8 cellular contexts compared by ENCODE assay signal in genomic region chr14:76977793-76978730, GRCh38. TPM values are rescaled to one million over a fixed set of nuclear protein-coding genes. Genes with fewer than 3 reads are reported as not detected.
DNase-seq lines count a peak whose midpoint lies in the region; ATAC-seq and TF ChIP-seq lines count a peak whose summit lies in the region.

No MANE protein-coding gene starts in this region.

- no peaks in the 10 kb centered on the region for H3K79me2 ChIP-seq in H9 (ENCODE audit: insufficient read depth, low read length)

- H3K4ac ChIP-seq in H9 (ENCODE audit: low read depth, low read length): no peak overlapping the region

- peaks cover 28% of the 10 kb centered on the region for H3K4me1 Mint-ChIP-seq in activated CD4-positive, alpha-beta T cell treated with anti-CD3 and anti-CD28 coated beads, Interleukin-2, amount 10 ng/mL, durations not matched to agents 24 days and 14 days
- peaks cover 18 to 20% of the 10 kb centered on the region in 2 experiments for H3K4me1 Mint-ChIP-seq in H9

- in situ Hi-C loops in transverse colon (cut with MboI; ENCODE audit: low pct_ligation_motif_present in 1 of 4, low pct_unique_long_range_greater_than_20kb in 1 of 4, low sequenced_read_pairs in 3 of 4): no loop called here

- CTCF ChIA-PET in AG04450 (lab: Charles Lee): interaction anchor here (0.9 to 1.3 kb wide), 2 partner anchors 59 to 65 kb away, joined by 3 to 5 read pairs; no protein-coding TSS in a partner anchor

- no peak overlapping the region for H4K91ac ChIP-seq in H9 (ENCODE audit: insufficient read length, low read depth, low read length)

- no peak overlapping the region for H2BK15ac ChIP-seq in H9 (ENCODE audit: low read depth, low read length)

- no peaks in the 10 kb centered on the region for H4K20me1 ChIP-seq in H9 (ENCODE audit: control insufficient read depth, insufficient read depth, insufficient read length)

- H3K27me3 ChIP-seq in AG04450 (ENCODE audit: control insufficient read depth, insufficient read depth, low read length) (no peaks in the 10 kb centered on the region), transverse colon (no peaks in the 10 kb centered on the region), H9 (ENCODE audit: insufficient read depth, low read length) (no peaks in the 10 kb centered on the region)

- peaks cover 2% of the 10 kb centered on the region for H3K36me3 Mint-ChIP-seq in activated CD4-positive, alpha-beta T cell treated with anti-CD3 and anti-CD28 coated beads, Interleukin-2, amount 10 ng/mL, durations not matched to agents 24 days and 14 days (ENCODE audit: low read depth)
- peaks cover 0 to 5% (median 5%) of the 10 kb centered on the region in 3 experiments; a peak in 3 of 7 replicates for H3K36me3 Mint-ChIP-seq in H9 (ENCODE audit: insufficient read depth in 1 of 3, low read depth in 3 of 3)

- H3K4me2 ChIP-seq in H9 (ENCODE audit: insufficient read depth, insufficient read length, low read length): no peak overlapping the region

- H3K4me3 Mint-ChIP-seq in activated CD4-positive, alpha-beta T cell treated with anti-CD3 and anti-CD28 coated beads, Interleukin-2, amount 10 ng/mL, durations not matched to agents 24 days and 14 days: peak overlapping the region; percentile 69
- no peak overlapping the region; a peak in 1 of 5 replicates for H3K4me3 Mint-ChIP-seq in H9

- H2BK120ac ChIP-seq in H9 (ENCODE audit: low read depth, low read length, poor library complexity, severe bottlenecking): no peak overlapping the region

- no peak overlapping the region for H3K14ac ChIP-seq in H9 (ENCODE audit: insufficient read depth, low read length)

- no peak overlapping the region for H3K18ac ChIP-seq in H9 (ENCODE audit: insufficient read length, low read depth, low read length)

- no peak overlapping the region for H2BK5ac ChIP-seq in H9 (ENCODE audit: insufficient read length, low read length)

- H3K4me1 ChIP-seq in transverse colon: peaks cover 0 to 6% (median 0%) of the 10 kb centered on the region in 4 donors
- H3K4me1 ChIP-seq in H9 (ENCODE audit: insufficient read depth, low read length): no peaks in the 10 kb centered on the region

- no peak overlapping the region for H3K23ac ChIP-seq in H9 (ENCODE audit: insufficient read length, low read depth, low read length)

- H2BK12ac ChIP-seq in H9 (ENCODE audit: insufficient read length, low read depth, low read length): no peak overlapping the region

- H3K27ac Mint-ChIP-seq in activated CD4-positive, alpha-beta T cell treated with anti-CD3 and anti-CD28 coated beads, Interleukin-2, amount 10 ng/mL, durations not matched to agents 24 days and 14 days: peak overlapping the region; percentile 92
- H3K27ac Mint-ChIP-seq in H9: peak overlapping the region in 1 of 3 experiments; percentile 39; a peak in 1 of 7 replicates

- peaks cover 7% of the 10 kb centered on the region for H3K9me3 ChIP-seq in AG04450 (ENCODE audit: control insufficient read depth, insufficient read depth, low read length)
- no peaks in the 10 kb centered on the region for H3K9me3 ChIP-seq in transverse colon
- H3K9me3 ChIP-seq in H9 (ENCODE audit: control insufficient read depth, low read depth, low read length): no peaks in the 10 kb centered on the region

- intact Hi-C loops in activated CD4-positive, alpha-beta T cell treated with anti-CD3 and anti-CD28 coated beads, Interleukin-2, amount 10 ng/mL, durations not matched to agents 24 days and 14 days (cut with micrococcal nuclease): loop anchor here (1.0 to 2.0 kb wide), 4 partner anchors 16 to 62 kb away; no protein-coding TSS in a partner anchor
- intact Hi-C loops in transverse colon (cut with DNase I; ENCODE audit: low total_unique reads): no loop called here

- ATAC-seq in GM19452 (IDR thresholded peaks at IDR 0.05; ENCODE audit: unreplicated experiment) (peak; percentile 93), HG03565 (IDR thresholded peaks at IDR 0.05; ENCODE audit: unreplicated experiment) (peak; percentile 89)

- POLR2A ChIA-PET in AG04450 (lab: Yijun Ruan, JAX): interaction anchor here (0.7 kb wide), 1 partner anchor 10 kb away, joined by 3 read pairs; no protein-coding TSS in a partner anchor

- no peak overlapping the region for H4K5ac ChIP-seq in H9 (ENCODE audit: insufficient read length, low read depth, low read length)

- no peak overlapping the region for H2AFZ ChIP-seq in H9 (ENCODE audit: low read length)

- H3K4me3 ChIP-seq in AG04450 (ENCODE audit: low read depth, low read length) (no peak overlapping the region), transverse colon (no peak overlapping the region)

- H3K23me2 ChIP-seq in H9 (ENCODE audit: insufficient read length, low read depth, low read length, poor library complexity, severe bottlenecking): no peaks in the 10 kb centered on the region

- no peak overlapping the region for H3K27ac ChIP-seq in AG04450 (ENCODE audit: low read depth, low read length)
- no peak overlapping the region for H3K27ac ChIP-seq in transverse colon
- H3K27ac ChIP-seq in H9 (ENCODE audit: insufficient read length, low read depth, low read length): no peak overlapping the region

- H3K36me3 ChIP-seq in transverse colon: no peaks in the 10 kb centered on the region

- H3K27me3 Mint-ChIP-seq in activated CD4-positive, alpha-beta T cell treated with anti-CD3 and anti-CD28 coated beads, Interleukin-2, amount 10 ng/mL, durations not matched to agents 24 days and 14 days: peaks cover 2% of the 10 kb centered on the region
- H3K27me3 Mint-ChIP-seq in H9 (ENCODE audit: low read depth): peaks cover 3% of the 10 kb centered on the region

- H2AK5ac ChIP-seq in H9 (ENCODE audit: insufficient read length, low read length): no peak overlapping the region

- no peaks in the 10 kb centered on the region for H3K79me1 ChIP-seq in H9 (ENCODE audit: insufficient read depth, low read depth, low read length, poor library complexity, severe bottlenecking)

- TF ChIP-seq EP300 in transverse colon (IDR thresholded peaks at IDR 0.05; ENCODE audit: low read depth): no peak

- DNase-seq in AG04450 (ENCODE audit: low read depth, low spot score) (peak; percentile 44), non-pigmented ciliary epithelial cell (ENCODE audit: low read depth) (peak; percentile 76), transverse colon (peak; percentile 46), H9 (no peak)
- peak; percentile 95 for DNase-seq in activated CD4-positive, alpha-beta T cell treated with anti-CD3 and anti-CD28 coated beads, Interleukin-2, amount 10 ng/mL, durations not matched to agents 24 days and 14 days
- DNase-seq in effector CD8-positive, alpha-beta T cell (lab: John Stamatoyannopoulos, UW): peak; percentile 60

- no peak overlapping the region for H2BK20ac ChIP-seq in H9 (ENCODE audit: low read depth, low read length, poor library complexity, severe bottlenecking)

- no peak overlapping the region for H3K9ac ChIP-seq in H9 (ENCODE audit: extremely low read depth, insufficient read length, low read length)

- H3T11ph ChIP-seq in H9 (ENCODE audit: low read length): no peak overlapping the region

- H3K9me3 Mint-ChIP-seq in activated CD4-positive, alpha-beta T cell treated with anti-CD3 and anti-CD28 coated beads, Interleukin-2, amount 10 ng/mL, durations not matched to agents 24 days and 14 days: peaks cover 10% of the 10 kb centered on the region
- H3K9me3 Mint-ChIP-seq in H9: peaks cover 4% of the 10 kb centered on the region in 2 experiments; a peak in 3 of 5 replicates

- no peak for TF ChIP-seq POLR2A in transverse colon (IDR thresholded peaks at IDR 0.05)

- no peak overlapping the region for H4K8ac ChIP-seq in H9 (replicated peaks; ENCODE audit: insufficient read length, low read depth, low read length)

- WGBS in transverse colon (ENCODE audit: low coverage in 1 of 2), 2 donors: 56 to 64% methylated on average over 6 to 15 of the region's 15 CpGs
- no CpG with 5 or more reads among the region's 15 CpGs for WGBS in H9 (ENCODE audit: extremely low coverage, insufficient read length, low lambda C conversion rate)

- no peak for TF ChIP-seq CTCF in AG04450 (IDR thresholded peaks at IDR 0.05; ENCODE audit: low read depth, low read length)
- TF ChIP-seq CTCF in transverse colon (IDR thresholded peaks at IDR 0.05): no peak
- TF ChIP-seq CTCF in H9 (conservative IDR thresholded peaks at IDR 0.05): no peak

- no peak overlapping the region for H3K56ac ChIP-seq in H9 (ENCODE audit: insufficient read length, low read depth, low read length)

RNA-seq across cellular contexts. Expression of gene IRF2BPL, which starts 50.4 kb away (rescaled TPM):
- polyA plus RNA-seq in AG04450 (2011; rRNA removed): 17.1 and 21.8 TPM in 2 replicates
- 19.4 and 19.6 TPM in 2 replicates for polyA minus RNA-seq in AG04450 (2011; rRNA and poly(A)+ RNA removed)
- total RNA-seq in activated CD4-positive, alpha-beta T cell treated with anti-CD3 and anti-CD28 coated beads, Interleukin-2, amount 10 ng/mL, durations not matched to agents 24 days and 14 days: 32.8 and 34.8 TPM in 2 replicates
- total RNA-seq in transverse colon (10 to 100 TPM; 21.0 to 53.5 (median 32.5) TPM), H9 (2021) (59.0 and 60.1 TPM in 2 replicates)
